ENCODE assay signal across 13 cellular contexts in the genomic region with DNA sequence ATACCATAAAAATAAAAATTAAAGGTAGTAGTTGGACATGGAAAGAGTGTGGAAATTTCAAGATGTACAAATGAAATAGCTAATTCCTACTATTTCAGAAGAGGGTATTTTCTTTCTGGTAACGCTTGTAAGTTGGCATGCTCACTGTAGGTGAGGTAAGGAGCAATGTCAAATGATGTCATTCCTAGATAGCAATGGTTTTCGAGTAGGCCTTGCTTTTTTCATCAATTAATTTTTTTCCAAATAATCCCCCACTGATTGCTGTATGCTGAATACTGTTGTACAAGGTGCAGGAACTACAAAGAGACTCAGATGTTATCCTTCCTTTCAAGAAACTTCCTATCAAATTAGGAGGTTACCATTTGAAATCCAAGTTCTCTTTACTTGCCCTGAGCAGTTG. TPM values are rescaled to one million over a fixed set of nuclear protein-coding genes. Genes with fewer than 3 reads are reported as not detected.
DNase-seq lines count a peak whose midpoint lies in the region; ATAC-seq and TF ChIP-seq lines count a peak whose summit lies in the region.
"Had no signal": no experiment of that assay in that cellular context is flagged by ENCODE, and none has a peak within 500 bp of the region (broad histone marks: within the 10 kb centered on the region; RNA-seq: fewer than 3 reads in every experiment).

No MANE protein-coding gene starts in this region.

- H2BK120ac ChIP-seq in mesenchymal stem cell (ENCODE audit: low read depth, low read length): no peak overlapping the region

- no peak overlapping the region for H2BK5ac ChIP-seq in mesenchymal stem cell (ENCODE audit: low read depth, low read length, poor library complexity, severe bottlenecking)

- H3K14ac ChIP-seq in mesenchymal stem cell (ENCODE audit: low read length in 2 of 2): no peak overlapping the region

- H3K27ac Mint-ChIP-seq in GM23338 (no peak overlapping the region), brain (peak overlapping the region in 4 of 5 experiments; percentile 90 to 97 (median 92)), glutamatergic neuron (ENCODE audit: unreplicated experiment) (no peak overlapping the region)
- H3K27ac Mint-ChIP-seq: activated B cell treated with CpG ODN at 0.5 μM for 24 hours; activated naive CD4-positive, alpha-beta T cell treated with anti-CD3 and anti-CD28 coated beads, Interleukin-2, amount 50 U/mL, for 24 hours had no signal

- no peak overlapping the region for H3K23ac ChIP-seq in mesenchymal stem cell (ENCODE audit: low read length in 2 of 2)

- no peaks in the 10 kb centered on the region for H3K36me3 Mint-ChIP-seq in GM23338 (ENCODE audit: low read depth)
- no peaks in the 10 kb centered on the region for H3K36me3 Mint-ChIP-seq in brain
- H3K36me3 Mint-ChIP-seq in glutamatergic neuron (ENCODE audit: unreplicated experiment): no peaks in the 10 kb centered on the region
- H3K36me3 Mint-ChIP-seq: activated naive CD4-positive, alpha-beta T cell treated with anti-CD3 and anti-CD28 coated beads, Interleukin-2, amount 50 U/mL, for 24 hours had no signal

- no peak for DNase-seq in GM23338 (ENCODE audit: low spot score)
- no peak for DNase-seq in mesenchymal stem cell
- no peak for DNase-seq in spleen
- DNase-seq in glomerular visceral epithelial cell (ENCODE audit: extremely low spot score): no peak
- DNase-seq in UCSD-AML1 (lab: John Stamatoyannopoulos, UW; ENCODE audit: unreplicated experiment): no peak
- no peak for DNase-seq in glutamatergic neuron
- DNase-seq in GDM1 (lab: John Stamatoyannopoulos, UW): no peak
- DNase-seq: activated B cell treated with CpG ODN at 0.5 μM for 24 hours; activated CD8-positive, alpha-beta memory T cell treated with anti-CD3 and anti-CD28 coated beads, Interleukin-2, amount 50 U/mL, for 4 hours; mucosa of descending colon had no signal

- H3K4me3 Mint-ChIP-seq in GM23338: no peak overlapping the region
- H3K4me3 Mint-ChIP-seq in brain: peak overlapping the region in 3 of 5 experiments; percentile 55 to 87 (median 70)
- no peak overlapping the region for H3K4me3 Mint-ChIP-seq in glutamatergic neuron (ENCODE audit: unreplicated experiment)
- H3K4me3 Mint-ChIP-seq: activated B cell treated with CpG ODN at 0.5 μM for 24 hours; activated naive CD4-positive, alpha-beta T cell treated with anti-CD3 and anti-CD28 coated beads, Interleukin-2, amount 50 U/mL, for 24 hours had no signal

- H3K9ac ChIP-seq in mesenchymal stem cell (ENCODE audit: low read length): peak overlapping the region; percentile 95

- no peaks in the 10 kb centered on the region for H3K79me2 ChIP-seq in GM23338 (replicated peaks; ENCODE audit: insufficient read depth)

- H2BK15ac ChIP-seq in mesenchymal stem cell (ENCODE audit: low read depth, poor library complexity, severe bottlenecking): no peak overlapping the region

- no peak overlapping the region for H2BK12ac ChIP-seq in mesenchymal stem cell (ENCODE audit: low read length in 2 of 2)

- no peak overlapping the region for H2AK5ac ChIP-seq in mesenchymal stem cell (ENCODE audit: low read length, severe bottlenecking)

- WGBS in mesenchymal stem cell: no CpG with 5 or more reads among the region's 2 CpGs
- 74 to 91% (median 89%) methylated on average over 2 of the region's 2 CpGs for WGBS in spleen, 5 donors

- no peak overlapping the region for H3K18ac ChIP-seq in mesenchymal stem cell (ENCODE audit: low read depth in 1 of 2, low read length in 2 of 2)

- H3K9me3 Mint-ChIP-seq in GM23338: no peaks in the 10 kb centered on the region
- no peaks in the 10 kb centered on the region for H3K9me3 Mint-ChIP-seq in brain
- no peaks in the 10 kb centered on the region for H3K9me3 Mint-ChIP-seq in glutamatergic neuron (ENCODE audit: unreplicated experiment)
- H3K9me3 Mint-ChIP-seq: activated B cell treated with CpG ODN at 0.5 μM for 24 hours; activated naive CD4-positive, alpha-beta T cell treated with anti-CD3 and anti-CD28 coated beads, Interleukin-2, amount 50 U/mL, for 24 hours had no signal

- no peaks in the 10 kb centered on the region for H3F3A ChIP-seq in GM23338 (replicated peaks; ENCODE audit: low read depth)

- no peak for TF ChIP-seq CTCF in GM23338 (conservative IDR thresholded peaks at IDR 0.05; ENCODE audit: low read depth in 2 of 2)
- TF ChIP-seq CTCF in brain (conservative IDR thresholded peaks at IDR 0.05): no peak
- no peak for TF ChIP-seq CTCF in spleen (IDR thresholded peaks at IDR 0.05 in 8 of 11, conservative IDR thresholded peaks at IDR 0.05 in 3 of 11)
- no peak for TF ChIP-seq CTCF in glutamatergic neuron (IDR thresholded peaks at IDR 0.05; ENCODE audit: partially characterized antibody, unreplicated experiment)

- H4K91ac ChIP-seq in mesenchymal stem cell (ENCODE audit: low read length): no peak overlapping the region

- no peak overlapping the region for H3K4ac ChIP-seq in mesenchymal stem cell (ENCODE audit: low read depth in 1 of 2, low read length in 2 of 2)

- H2AFZ ChIP-seq in GM23338 (no peak overlapping the region), mesenchymal stem cell (ENCODE audit: low read depth, low read length) (no peak overlapping the region)

- H3K27me3 Mint-ChIP-seq in GM23338 (ENCODE audit: insufficient read depth, low read depth, poor library complexity) (peaks cover 3% of the 10 kb centered on the region), brain (no peaks in the 10 kb centered on the region), glutamatergic neuron (ENCODE audit: unreplicated experiment) (no peaks in the 10 kb centered on the region)
- H3K27me3 Mint-ChIP-seq: activated naive CD4-positive, alpha-beta T cell treated with anti-CD3 and anti-CD28 coated beads, Interleukin-2, amount 50 U/mL, for 24 hours had no signal

- no peaks in the 10 kb centered on the region for H3K9me2 ChIP-seq in GM23338 (ENCODE audit: insufficient read depth)

- H3K36me3 ChIP-seq in GM23338 (ENCODE audit: insufficient read depth) (no peaks in the 10 kb centered on the region), mesenchymal stem cell (ENCODE audit: control insufficient read depth in 1 of 2, insufficient read depth in 2 of 2, low read depth in 1 of 2, low read length in 2 of 2) (peaks cover 0 to 12% of the 10 kb centered on the region in 2 experiments), spleen (peaks cover 0 to 6% (median 0%) of the 10 kb centered on the region in 6 donors)

- H3K4me1 Mint-ChIP-seq in GM23338: peaks cover 52% of the 10 kb centered on the region
- peaks cover 34% of the 10 kb centered on the region for H3K4me1 Mint-ChIP-seq in brain
- H3K4me1 Mint-ChIP-seq in glutamatergic neuron (ENCODE audit: low read depth, unreplicated experiment): no peaks in the 10 kb centered on the region
- H3K4me1 Mint-ChIP-seq: activated B cell treated with CpG ODN at 0.5 μM for 24 hours had no signal

- no peaks in the 10 kb centered on the region for H4K20me1 ChIP-seq in GM23338 (replicated peaks; ENCODE audit: insufficient read depth)

- no peak overlapping the region for H4K8ac ChIP-seq in mesenchymal stem cell (ENCODE audit: low read length)

- TF ChIP-seq POLR2A in spleen (IDR thresholded peaks at IDR 0.05): no peak

- H3K4me2 ChIP-seq in GM23338: peak overlapping the region; percentile 29
- H3K4me2 ChIP-seq in mesenchymal stem cell (ENCODE audit: low read length, poor library complexity, severe bottlenecking): no peak overlapping the region

- peak; percentile 13; the same call in 2 of the 3 replicates for ATAC-seq in GM23338

- no peaks in the 10 kb centered on the region for H3K79me1 ChIP-seq in mesenchymal stem cell (replicated peaks; ENCODE audit: low read length, poor library complexity, severe bottlenecking)

- no peaks in the 10 kb centered on the region for H3K9me3 ChIP-seq in mesenchymal stem cell (ENCODE audit: control insufficient read depth, low read length)
- no peaks in the 10 kb centered on the region for H3K9me3 ChIP-seq in spleen
- H3K9me3 ChIP-seq: mucosa of descending colon had no signal

- H3K27ac ChIP-seq in GM23338 (ENCODE audit: low read depth): peak overlapping the region; percentile 85; the same call in 1 of the 2 replicates
- H3K27ac ChIP-seq in mesenchymal stem cell (ENCODE audit: low read length, poor library complexity, severe bottlenecking): no peak overlapping the region
- peak overlapping the region in 7 of 8 donors; percentile 71 to 88 (median 78) for H3K27ac ChIP-seq in spleen

- peaks cover 26% of the 10 kb centered on the region for H3K4me1 ChIP-seq in GM23338 (ENCODE audit: insufficient read depth)
- H3K4me1 ChIP-seq in mesenchymal stem cell (ENCODE audit: control insufficient read depth, insufficient read depth, low read depth, low read length): peaks cover 3% of the 10 kb centered on the region
- peaks cover 0 to 25% (median 11%) of the 10 kb centered on the region in 6 donors for H3K4me1 ChIP-seq in spleen

- H3K4me3 ChIP-seq in GM23338: no peak overlapping the region
- H3K4me3 ChIP-seq in mesenchymal stem cell (ENCODE audit: insufficient read depth in 1 of 2, low read depth in 1 of 2, low read length in 2 of 2): peak overlapping the region in 1 of 2 experiments; percentile 84
- peak overlapping the region in 1 of 8 donors; percentile 73 for H3K4me3 ChIP-seq in spleen
- H3K4me3 ChIP-seq: mucosa of descending colon had no signal

- intact Hi-C loops in spleen (cut with DNase I; ENCODE audit: low total_unique reads): loop anchor here (10.0 kb wide), 1 partner anchor 62 kb away; no protein-coding TSS in a partner anchor

- H3K27me3 ChIP-seq in GM23338 (ENCODE audit: insufficient read depth) (no peaks in the 10 kb centered on the region), mesenchymal stem cell (ENCODE audit: control insufficient read depth in 1 of 2, insufficient read depth in 1 of 2, low read length in 2 of 2) (no peaks in the 10 kb centered on the region), spleen (replicated peaks in 1 of 7) (no peaks in the 10 kb centered on the region)

TF ChIP-seq in GM23338, 12 proteins besides CTCF, POLR2A, EP300 and RAD21 (continues in another document):
- TF ChIP-seq CREB1 (CRISPR knock-in tag; IDR thresholded peaks at IDR 0.05; ENCODE audit: low read depth) (no peak), POLR2AphosphoS5 (IDR thresholded peaks at IDR 0.05; ENCODE audit: low read depth) (no peak)

RNA-seq across cellular contexts. Expression of a gene that starts 0.9 kb away (rescaled TPM):
- total RNA-seq in GM23338 (2014; rRNA removed; shearing (Covaris generic)): 11.0 and 12.7 TPM in 2 replicates
- 11.3 and 12.3 TPM in 2 replicates for polyA plus RNA-seq in GM23338 (2016; fragmentation: Nextera tagmentation; extraction: Ambion mirVana)
- 87.4 TPM for polyA plus RNA-seq in brain (ENCODE audit: insufficient read depth, low read depth, low replicate concordance)
- 57.0 TPM for polyA plus RNA-seq in mesenchymal stem cell (2013, experiment 1 of 2)
- 60.6 TPM for polyA plus RNA-seq in mesenchymal stem cell (2013, experiment 2 of 2)
- total RNA-seq in spleen: 1,000 to 10,000 TPM in 5 of 7 donors, 100 to 1,000 TPM in 2; 411 to 2,596 (median 1,474) TPM
- polyA plus RNA-seq in spleen: 100 to 1,000 TPM in 2 of 3 donors, 10 to 100 TPM in 1; 98.7 to 253 (median 188) TPM
- total RNA-seq in glutamatergic neuron (ENCODE audit: unreplicated experiment): 0.61 TPM
- total RNA-seq: activated B cell treated with CpG ODN at 0.5 μM for 24 hours, OCI-LY7 had no signal

RNA-seq across cellular contexts. Expression of a gene that starts 56.0 kb away (rescaled TPM):
- 13.9 and 16.2 TPM in 2 replicates for total RNA-seq in GM23338 (2014; rRNA removed; shearing (Covaris generic))
- polyA plus RNA-seq in GM23338 (2016; fragmentation: Nextera tagmentation; extraction: Ambion mirVana) (75.9 and 76.8 TPM in 2 replicates), brain (ENCODE audit: insufficient read depth, low read depth, low replicate concordance) (0.25 TPM), spleen (1 to 10 TPM; 1.5 to 3.0 (median 2.0) TPM)
- 0.07 TPM for polyA plus RNA-seq in mesenchymal stem cell (2013, experiment 1 of 2)
- polyA plus RNA-seq in mesenchymal stem cell (2013, experiment 2 of 2): 0.04 TPM
- total RNA-seq in spleen (1 to 10 TPM in 5 of 7 donors, under 1 TPM in 2; 0.46 to 3.4 (median 1.6) TPM), glutamatergic neuron (ENCODE audit: unreplicated experiment) (13.4 TPM)
- total RNA-seq: OCI-LY7 had no signal

Comparison
In these comparisons a context has a peak if more than half of its experiments do, and no peak if none do; other contexts are left out.
1. H3K27ac Mint-ChIP-seq: peak in brain (4 of 5); none in GM23338 (single experiment) and glutamatergic neuron (single experiment).
2. H3K4me3 Mint-ChIP-seq: peak in brain (3 of 5); none in GM23338 (single experiment) and glutamatergic neuron (single experiment).
3. RNA of a gene that starts 0.9 kb away (total RNA-seq): 411 to 2,596 TPM in spleen; 11.0 to 12.7 TPM in GM23338 and 0.61 TPM in glutamatergic neuron (single experiment); every median in the first group is over 10 times any median in the second.